12 cellular contexts compared by ENCODE assay signal in genomic region chr1:156492013-156492590, GRCh38. TPM values are rescaled to one million over a fixed set of nuclear protein-coding genes. Genes with fewer than 3 reads are reported as not detected.
A peak's percentile ranks its signal among the peaks of the same experiment; 100 is the strongest.
DNase-seq lines count a peak whose midpoint lies in the region; ATAC-seq and TF ChIP-seq lines count a peak whose summit lies in the region.
"Had no signal": no experiment of that assay in that cellular context is flagged by ENCODE, and none has a peak within 500 bp of the region (broad histone marks: within the 10 kb centered on the region; RNA-seq: fewer than 3 reads in every experiment).

No MANE protein-coding gene starts in this region.

- intact Hi-C loops in posterior vena cava (cut with DNase I) = no loop called here

- H3K27me3 ChIP-seq in SU-DHL-6 (ENCODE audit: low read length) = no peaks in the 10 kb centered on the region
- H3K27me3 ChIP-seq: MG63 had no signal

- H2AFZ ChIP-seq in SU-DHL-6 (ENCODE audit: low read depth, low read length, severe bottlenecking) = no peak overlapping the region

- peak overlapping the region; percentile 43 to 72 for H3K4me3 Mint-ChIP-seq in stimulated activated naive CD8-positive, alpha-beta T cell treated with anti-CD3 and anti-CD28 coated beads, Interleukin-15, amount 100 ng/mL, for 72 hours

- no peak for TF ChIP-seq CTCF in SU-DHL-6 (IDR thresholded peaks at IDR 0.05; ENCODE audit: insufficient read depth, low read length, poor library complexity, severe bottlenecking)

- peak; percentile 75 for DNase-seq in germinal center (ENCODE audit: low spot score)
- DNase-seq in stimulated activated naive CD8-positive, alpha-beta T cell treated with anti-CD3 and anti-CD28 coated beads, Interleukin-15, amount 100 ng/mL, for 72 hours = no peak
- DNase-seq in T-helper 2 cell = no peak
- DNase-seq in posterior vena cava (ENCODE audit: low spot score) = no peak
- no peak for DNase-seq in NCI-H510A treated with DMSO at 0.1 percent for 48 hours (lab: John Stamatoyannopoulos, UW)
- DNase-seq: cortex of kidney, MG63 had no signal

- ATAC-seq in stimulated activated naive CD8-positive, alpha-beta T cell treated with anti-CD3 and anti-CD28 coated beads, Interleukin-15, amount 100 ng/mL, for 72 hours = no peak
- ATAC-seq in HG03432 (IDR thresholded peaks at IDR 0.05; ENCODE audit: unreplicated experiment) = no peak
- ATAC-seq: activated CD4-positive, CD25-positive, alpha-beta regulatory T cell treated with anti-CD3 and anti-CD28 coated beads, Interleukin-2, amount 50 U/mL, for 24 hours; sciatic nerve had no signal

- H3K36me3 ChIP-seq in SU-DHL-6 (ENCODE audit: low read length) = no peaks in the 10 kb centered on the region

- H3K9me3 ChIP-seq in SU-DHL-6 (ENCODE audit: insufficient read depth, low read length) = no peaks in the 10 kb centered on the region
- H3K9me3 ChIP-seq: MG63 had no signal

- peaks cover 100% of the 10 kb centered on the region for H3K4me1 Mint-ChIP-seq in stimulated activated naive CD8-positive, alpha-beta T cell treated with anti-CD3 and anti-CD28 coated beads, Interleukin-15, amount 100 ng/mL, for 72 hours

- peak overlapping the region; percentile 77 for H3K4me2 ChIP-seq in SU-DHL-6 (ENCODE audit: low read depth, low read length, poor library complexity, severe bottlenecking)

- peaks cover 92% of the 10 kb centered on the region for H3K79me2 ChIP-seq in SU-DHL-6 (ENCODE audit: insufficient read depth, low read length)

- no peaks in the 10 kb centered on the region for H3K9me3 Mint-ChIP-seq in stimulated activated naive CD8-positive, alpha-beta T cell treated with anti-CD3 and anti-CD28 coated beads, Interleukin-15, amount 100 ng/mL, for 72 hours

- H3K27ac Mint-ChIP-seq in stimulated activated naive CD8-positive, alpha-beta T cell treated with anti-CD3 and anti-CD28 coated beads, Interleukin-15, amount 100 ng/mL, for 72 hours = peak overlapping the region; percentile 66 to 94

- H3K9me2 ChIP-seq in SU-DHL-6 (replicated peaks; ENCODE audit: insufficient read depth, low read length) = no peaks in the 10 kb centered on the region

- H3K27ac ChIP-seq in SU-DHL-6 (ENCODE audit: low read depth, low read length) = peak overlapping the region; percentile 98

- H3K4me3 ChIP-seq in SU-DHL-6 (ENCODE audit: insufficient read depth, low read length, poor library complexity, severe bottlenecking) = peak overlapping the region; percentile 25
- H3K4me3 ChIP-seq: MG63 had no signal

- peaks cover 66% of the 10 kb centered on the region for H3F3A ChIP-seq in SU-DHL-6 (ENCODE audit: insufficient read depth)

- H3K9ac ChIP-seq in SU-DHL-6 (ENCODE audit: low read length) = peak overlapping the region; percentile 66

- peak; percentile 15 for TF ChIP-seq POLR2A in GM19099 (IDR thresholded peaks at IDR 0.05; ENCODE audit: extremely low read depth, insufficient read length, low read depth)

- no peaks in the 10 kb centered on the region for H3K27me3 Mint-ChIP-seq in stimulated activated naive CD8-positive, alpha-beta T cell treated with anti-CD3 and anti-CD28 coated beads, Interleukin-15, amount 100 ng/mL, for 72 hours

- peaks cover 4% of the 10 kb centered on the region; the same call in 1 of the 2 replicates for H4K20me1 ChIP-seq in SU-DHL-6 (ENCODE audit: low read depth, low read length)

RNA-seq across cellular contexts. Expression of gene MEF2D, which starts 8.5 kb away (rescaled TPM):
- total RNA-seq in posterior vena cava = 100 to 1,000 TPM in 1 of 2 donors, 10 to 100 TPM in 1; 77.5 to 102 TPM
